17 cellular contexts compared by ENCODE assay signal in genomic region chr2:222296911-222297599, GRCh38. TPM values are rescaled to one million over a fixed set of nuclear protein-coding genes. Genes with fewer than 3 reads are reported as not detected.
DNase-seq lines count a peak whose midpoint lies in the region; ATAC-seq and TF ChIP-seq lines count a peak whose summit lies in the region.
"Had no signal": no experiment of that assay in that cellular context is flagged by ENCODE, and none has a peak within 500 bp of the region (broad histone marks: within the 10 kb centered on the region; RNA-seq: fewer than 3 reads in every experiment).

No MANE protein-coding gene starts in this region.

- H4K8ac ChIP-seq in neuronal stem cell (ENCODE audit: low read depth, low read length), result no peak overlapping the region

- H3K14ac ChIP-seq in neuronal stem cell (ENCODE audit: low read length), result no peak overlapping the region

- no peak for TF ChIP-seq CTCF in coronary artery (IDR thresholded peaks at IDR 0.05)
- no peak for TF ChIP-seq CTCF in GM10248 (IDR thresholded peaks at IDR 0.05; ENCODE audit: control extremely low read depth, extremely low read depth, low read depth, missing control alignments)

- CTCF ChIA-PET in GM10248 (lab: Yijun Ruan, JAX), result no interaction called here

- H3K4me3 ChIP-seq in coronary artery (peak overlapping the region; percentile 38), neuronal stem cell (ENCODE audit: low read length in 2 of 2) (no peak overlapping the region)
- H3K4me3 ChIP-seq: Peyer's patch had no signal

- POLR2A ChIA-PET in GM10248 (lab: Yijun Ruan, JAX), result no interaction called here

- H2BK15ac ChIP-seq in neuronal stem cell (ENCODE audit: low read length), result peak overlapping the region; percentile 66

- WGBS in neuronal stem cell (ENCODE audit: extremely low coverage in 2 of 2, insufficient read length in 2 of 2, insufficient replicate concordance in 1 of 2), 2 donors, result no CpG with 5 or more reads among the region's 36 CpGs

- peaks cover 2 to 3% of the 10 kb centered on the region in 2 donors for H3K4me1 ChIP-seq in neuronal stem cell (ENCODE audit: control insufficient read depth in 2 of 2, insufficient read depth in 1 of 2, low read depth in 1 of 2, low read length in 2 of 2)
- H3K4me1 ChIP-seq: Caco-2 had no signal

- no peak overlapping the region for H3K9ac ChIP-seq in neuronal stem cell (ENCODE audit: low read depth, low read length, poor library complexity)

- peaks cover 2 to 6% of the 10 kb centered on the region in 2 donors for H3K9me3 ChIP-seq in neuronal stem cell (replicated peaks in 1 of 2; ENCODE audit: control insufficient read depth in 2 of 2, insufficient read depth in 1 of 2, low read depth in 1 of 2, low read length in 2 of 2)
- H3K9me3 ChIP-seq: Caco-2, Peyer's patch had no signal

- H4K91ac ChIP-seq in neuronal stem cell (ENCODE audit: low read depth, low read length, poor library complexity), result no peak overlapping the region

- peak overlapping the region; percentile 76 for H3K18ac ChIP-seq in neuronal stem cell (ENCODE audit: low read length)

- H3K36me3 ChIP-seq in neuronal stem cell (replicated peaks in 1 of 2; ENCODE audit: control insufficient read depth in 2 of 2, insufficient read depth in 2 of 2, low read length in 2 of 2), result no peaks in the 10 kb centered on the region
- H3K36me3 ChIP-seq: Peyer's patch had no signal

- H3K23ac ChIP-seq in neuronal stem cell (ENCODE audit: low read depth, low read length, poor library complexity), result peak overlapping the region; percentile 92

- H2AK5ac ChIP-seq in neuronal stem cell (ENCODE audit: low read depth, low read length), result peak overlapping the region; percentile 56

- H2BK120ac ChIP-seq in neuronal stem cell (ENCODE audit: low read depth, low read length), result no peak overlapping the region

- H2BK5ac ChIP-seq in neuronal stem cell (ENCODE audit: low read length), result no peak overlapping the region

- no peak overlapping the region for H2AFZ ChIP-seq in neuronal stem cell (ENCODE audit: low read length)

- H3K79me1 ChIP-seq in neuronal stem cell (ENCODE audit: low read depth, low read length), result no peaks in the 10 kb centered on the region

- ATAC-seq in HG03095 (IDR thresholded peaks at IDR 0.05; ENCODE audit: unreplicated experiment) (no peak), GM18502 (IDR thresholded peaks at IDR 0.05; ENCODE audit: poor library complexity, unreplicated experiment) (no peak)
- ATAC-seq: naive thymus-derived CD4-positive, alpha-beta T cell had no signal

- H3K4ac ChIP-seq in neuronal stem cell (ENCODE audit: low read length), result no peak overlapping the region

- peaks cover 77 to 99% (median 99%) of the 10 kb centered on the region in 3 experiments for H3K27me3 ChIP-seq in neuronal stem cell (ENCODE audit: control insufficient read depth in 3 of 3, insufficient read depth in 3 of 3, low read depth in 1 of 3, low read length in 3 of 3)

- H3K4me2 ChIP-seq in neuronal stem cell (ENCODE audit: insufficient read depth, low read length, poor library complexity, severe bottlenecking), result no peak overlapping the region

- peak overlapping the region; percentile 79 for H2BK12ac ChIP-seq in neuronal stem cell (ENCODE audit: low read length)

- H3K27ac ChIP-seq in coronary artery (no peak overlapping the region), neuronal stem cell (replicated peaks; ENCODE audit: low read length) (no peak overlapping the region)
- H3K27ac ChIP-seq: Peyer's patch had no signal

- peak; percentile 76 for DNase-seq in EL
- peak; percentile 10 for DNase-seq in MV-4-11 (lab: John Stamatoyannopoulos, UW)
- DNase-seq in coronary artery (ENCODE audit: low spot score), result no peak
- no peak for DNase-seq in neuronal stem cell (ENCODE audit: low spot score)
- DNase-seq in effector CD8-positive, alpha-beta T cell (lab: John Stamatoyannopoulos, UW), result no peak
- no peak for DNase-seq in GM10248 (ENCODE audit: extremely low spot score)
- DNase-seq: activated T-cell treated with anti-CD3 and anti-CD28 coated beads for 4 hours; Caco-2; central memory CD4-positive, alpha-beta T cell; naive thymus-derived CD4-positive, alpha-beta T cell; NCI-H446 treated with DMSO at 0.1 percent for 48 hours; Peyer's patch; stimulated activated CD4-positive, alpha-beta T cell treated with anti-CD3 and anti-CD28 coated beads, Interleukin-12 subunit alpha, Interleukin-12 subunit beta, amount 100 ng/mL, for 4 hours had no signal

RNA-seq across cellular contexts. Expression of gene PAX3, which starts 1.7 kb away (rescaled TPM):
- 0.04 TPM for polyA plus RNA-seq in neuronal stem cell (2013, experiment 1 of 2)
- polyA plus RNA-seq in neuronal stem cell (2013, experiment 2 of 2), result not detected
- polyA plus RNA-seq: fibroblast of lung; keratinocyte; naive thymus-derived CD4-positive, alpha-beta T cell had no signal

Comparison
In these comparisons a context has a peak if more than half of its experiments do, and no peak if none do; other contexts are left out.
1. DNase-seq: peak in EL (single experiment) and MV-4-11 (single experiment); none in coronary artery (single experiment), neuronal stem cell (single experiment), effector CD8-positive, alpha-beta T cell (single experiment) and GM10248 (single experiment).